Comparison of ENCODE assay signal across 8 cellular contexts in genomic region chr11:82906236-82906635, GRCh38. TPM values are rescaled to one million over a fixed set of nuclear protein-coding genes. Genes with fewer than 3 reads are reported as not detected.
A peak's percentile ranks its signal among the peaks of the same experiment; 100 is the strongest.
DNase-seq lines count a peak whose midpoint lies in the region; ATAC-seq, FAIRE-seq and TF ChIP-seq lines count a peak whose summit lies in the region.

No MANE protein-coding gene starts in this region.

- no peak overlapping the region for H3K27ac Mint-ChIP-seq in neural crest cell (ENCODE audit: unreplicated experiment)

- ATAC-seq in right cardiac atrium (no peak), HG02870 (IDR thresholded peaks at IDR 0.05; ENCODE audit: unreplicated experiment) (no peak), GM18505 (IDR thresholded peaks at IDR 0.05; ENCODE audit: unreplicated experiment) (no peak)

- H3K4me1 ChIP-seq in cardiac muscle cell (ENCODE audit: low read depth) (no peaks in the 10 kb centered on the region), right cardiac atrium (ENCODE audit: control insufficient read depth, insufficient read depth, low read length) (no peaks in the 10 kb centered on the region)

- H3K27me3 ChIP-seq in cardiac muscle cell (no peaks in the 10 kb centered on the region), right cardiac atrium (ENCODE audit: control insufficient read depth, insufficient read depth) (no peaks in the 10 kb centered on the region)

- no peaks in the 10 kb centered on the region for H3K9me3 Mint-ChIP-seq in neural crest cell

- peak overlapping the region; percentile 65 for H3K4me3 Mint-ChIP-seq in neural crest cell

- H3K4me3 ChIP-seq in cardiac muscle cell (no peak overlapping the region), right cardiac atrium (ENCODE audit: low read length) (no peak overlapping the region)

- TF ChIP-seq CTCF in cardiac muscle cell (IDR thresholded peaks at IDR 0.05; ENCODE audit: low read depth, low read length) (peak; percentile 45), neural crest cell (conservative IDR thresholded peaks at IDR 0.05) (peak; percentile 85)

- WGBS in right cardiac atrium = 51% methylated on average over 1 of the region's 1 CpG

- peaks cover 2% of the 10 kb centered on the region for H3K36me3 Mint-ChIP-seq in neural crest cell (ENCODE audit: low read depth)

- H3K27ac ChIP-seq in cardiac muscle cell (no peak overlapping the region), right cardiac atrium (ENCODE audit: low read length) (no peak overlapping the region)

- no peak for TF ChIP-seq POLR2A in GM18505 (IDR thresholded peaks at IDR 0.05; ENCODE audit: borderline replicate concordance, extremely low read depth, insufficient read depth, insufficient read length)

- H3K4me1 Mint-ChIP-seq in neural crest cell = peaks cover 47% of the 10 kb centered on the region

- FAIRE-seq in urothelium cell line (lab: Jason Lieb, UNC) = no peak

- DNase-seq in cardiac muscle cell (ENCODE audit: low read depth in 1 of 2, low spot score in 1 of 2) (peak; percentile 56 to 59), right cardiac atrium (no peak), NCI-H345 treated with DMSO at 0.1 percent for 48 hours (lab: John Stamatoyannopoulos, UW; ENCODE audit: unreplicated experiment) (peak; percentile 62), cerebellum (ENCODE audit: low spot score) (peak; percentile 28), neural crest cell (ENCODE audit: low read depth, low spot score) (no peak), urothelium cell line (ENCODE audit: low spot score) (no peak)

- H3K36me3 ChIP-seq in cardiac muscle cell = no peaks in the 10 kb centered on the region

- H3K9me3 ChIP-seq in cardiac muscle cell (ENCODE audit: low read depth) (no peaks in the 10 kb centered on the region), right cardiac atrium (ENCODE audit: control insufficient read depth, low read length) (no peaks in the 10 kb centered on the region)

- H3K27me3 Mint-ChIP-seq in neural crest cell (ENCODE audit: low read depth) = no peaks in the 10 kb centered on the region

- intact Hi-C loops in right cardiac atrium (cut with DNase I) = loop anchor here (5.0 to 10.0 kb wide), 4 partner anchors 259 to 349 kb away; partner anchors contain the start of gene ANKRD42 (in 2 of the 4)

RNA-seq across cellular contexts. Expression of gene DDIAS, which starts 4.7 kb away (rescaled TPM):
- total RNA-seq in cardiac muscle cell = 2.3 and 4.0 TPM in 2 replicates
- 4.8 and 6.2 TPM in 2 replicates for polyA plus RNA-seq in cardiac muscle cell
- 1 to 10 TPM in 2 of 4 donors, under 1 TPM in 2; 0.42 to 2.0 (median 1.2) TPM for total RNA-seq in right cardiac atrium
- polyA plus RNA-seq in right cardiac atrium = 0.20 TPM
- total RNA-seq in cerebellum = 4.1 TPM
- total RNA-seq in neural crest cell = 22.1 and 23.2 TPM in 2 replicates

RNA-seq across cellular contexts. Expression of gene PRCP, which starts 6.0 kb away (rescaled TPM):
- total RNA-seq in cardiac muscle cell (58.7 and 61.1 TPM in 2 replicates), right cardiac atrium (100 to 1,000 TPM in 1 of 4 donors, 10 to 100 TPM in 3; 83.2 to 100 (median 84.9) TPM), cerebellum (40.0 TPM), neural crest cell (57.7 and 59.8 TPM in 2 replicates)
- polyA plus RNA-seq in cardiac muscle cell (106 and 130 TPM in 2 replicates), right cardiac atrium (69.1 TPM)

Comparison
In these comparisons a context has a peak if more than half of its experiments do, and no peak if none do; other contexts are left out.
1. DNase-seq: peak in cardiac muscle cell (2 of 2), NCI-H345 treated with DMSO at 0.1 percent for 48 hours (single experiment) and cerebellum (single experiment); none in right cardiac atrium (0 of 3), neural crest cell (single experiment) and urothelium cell line (single experiment).